8 cellular contexts compared by ENCODE assay signal in the genomic region with DNA sequence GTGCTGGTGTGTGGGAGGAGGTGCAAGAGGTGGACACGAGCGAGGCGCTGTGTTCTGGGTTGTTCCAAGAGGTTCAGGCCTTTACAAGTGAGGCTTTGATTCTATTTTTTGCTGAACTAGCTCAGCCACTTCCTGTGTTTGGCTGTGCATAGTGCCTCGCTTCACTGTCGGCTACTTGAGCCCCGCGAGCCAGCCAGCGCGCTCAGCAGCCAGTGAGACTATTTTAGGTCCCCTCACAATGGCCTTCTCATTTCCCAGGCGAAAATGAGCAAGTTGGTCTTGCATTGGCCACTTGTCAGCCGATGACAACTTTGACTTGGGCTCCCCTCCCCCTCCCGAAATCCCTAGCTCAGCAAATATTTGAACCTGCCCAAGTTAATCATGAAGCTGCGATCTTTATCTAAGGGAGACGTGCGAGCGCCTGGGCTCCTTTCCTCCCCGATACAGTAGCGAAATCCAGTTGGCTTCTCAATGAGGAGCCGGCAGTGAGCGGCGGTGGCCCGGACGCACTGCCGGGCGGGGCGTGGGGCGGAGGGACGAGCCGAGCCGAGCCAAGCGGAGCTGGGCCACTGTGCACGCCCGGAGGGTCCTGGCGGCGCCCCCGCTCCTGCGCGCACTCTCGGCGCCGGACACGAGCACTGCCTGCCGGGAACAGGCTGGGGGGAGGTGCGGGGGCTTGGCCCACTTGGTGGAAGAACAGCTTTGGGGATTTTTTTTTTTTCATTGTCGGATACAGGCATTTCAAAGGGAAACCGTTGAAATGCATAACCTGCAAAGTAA.
DNase-seq lines count a peak whose midpoint lies in the region; ATAC-seq and TF ChIP-seq lines count a peak whose summit lies in the region.

No MANE protein-coding gene starts in this region.

- H3K4me1 ChIP-seq in mucosa of descending colon (ENCODE audit: low read depth), result peaks cover 43% of the 10 kb centered on the region

- H3K36me3 Mint-ChIP-seq in stimulated activated naive B cell treated with anti-CD40 and anti-IgM and Interleukin-4, amounts not matched to agents 10 μg/mL and 1 μg/mL and 100 μg/mL, for 72 hours, result peaks cover 19 to 22% of the 10 kb centered on the region in 2 donors

- H3K9me3 ChIP-seq in mucosa of descending colon, result no peaks in the 10 kb centered on the region

- ATAC-seq in HG02642 (IDR thresholded peaks at IDR 0.05; ENCODE audit: poor library complexity, unreplicated experiment), result peak; percentile 77
- ATAC-seq in mucosa of descending colon, result peak; percentile 82
- ATAC-seq in stimulated activated naive B cell treated with anti-CD40 and anti-IgM and Interleukin-4, amounts not matched to agents 10 μg/mL and 1 μg/mL and 100 μg/mL, for 72 hours (replicated peaks), result peak; percentile 84 to 85

- intact Hi-C loops in mucosa of descending colon (cut with DNase I, micrococcal nuclease), result loop anchor here (2.0 to 10.0 kb wide), 2 partner anchors 173 to 177 kb away; no protein-coding TSS in a partner anchor

- DNase-seq in GM13977 (ENCODE audit: low spot score) (peak; percentile 82), NCI-H510A (lab: John Stamatoyannopoulos, UW) (peak; percentile 10), epithelial cell of proximal tubule (ENCODE audit: low read depth) (no peak), mucosa of descending colon (peak; percentile 76 to 80 (median 79)), NCI-H128 (lab: John Stamatoyannopoulos, UW; ENCODE audit: unreplicated experiment) (no peak)
- peak; percentile 57 for DNase-seq in activated T-cell treated with anti-CD3 and anti-CD28 coated beads, Interleukin-2, amount 50 U/mL, for 1 hour
- DNase-seq in stimulated activated naive B cell treated with anti-CD40 and anti-IgM and Interleukin-4, amounts not matched to agents 10 μg/mL and 1 μg/mL and 100 μg/mL, for 72 hours, result peak; percentile 13

- H3K27me3 Mint-ChIP-seq in stimulated activated naive B cell treated with anti-CD40 and anti-IgM and Interleukin-4, amounts not matched to agents 10 μg/mL and 1 μg/mL and 100 μg/mL, for 72 hours, result no peaks in the 10 kb centered on the region

- in situ Hi-C loops in GM13977 (cut with MboI; ENCODE audit: low pct_unique_long_range_greater_than_20kb, low sequenced_read_pairs, unreplicated experiment), result loop anchor here (5.0 to 25.0 kb wide), 3 partner anchors 169 to 424 kb away; no protein-coding TSS in a partner anchor

- TF ChIP-seq CTCF in GM13977 (IDR thresholded peaks at IDR 0.05; ENCODE audit: extremely low read depth, insufficient read depth, missing control alignments) (no peak), epithelial cell of proximal tubule (conservative IDR thresholded peaks at IDR 0.05; ENCODE audit: low read depth, low read length) (no peak), mucosa of descending colon (IDR thresholded peaks at IDR 0.05) (no peak)

- peak overlapping the region; percentile 65 for H3K27ac Mint-ChIP-seq in stimulated activated naive B cell treated with anti-CD40 and anti-IgM and Interleukin-4, amounts not matched to agents 10 μg/mL and 1 μg/mL and 100 μg/mL, for 72 hours

- H3K4me1 Mint-ChIP-seq in stimulated activated naive B cell treated with anti-CD40 and anti-IgM and Interleukin-4, amounts not matched to agents 10 μg/mL and 1 μg/mL and 100 μg/mL, for 72 hours, result peaks cover 24 to 40% of the 10 kb centered on the region in 2 donors

- no peaks in the 10 kb centered on the region for H3K36me3 ChIP-seq in mucosa of descending colon (ENCODE audit: low read depth)

- peak overlapping the region; percentile 77 to 83 for H3K4me3 Mint-ChIP-seq in stimulated activated naive B cell treated with anti-CD40 and anti-IgM and Interleukin-4, amounts not matched to agents 10 μg/mL and 1 μg/mL and 100 μg/mL, for 72 hours

- H3K9me3 Mint-ChIP-seq in stimulated activated naive B cell treated with anti-CD40 and anti-IgM and Interleukin-4, amounts not matched to agents 10 μg/mL and 1 μg/mL and 100 μg/mL, for 72 hours, result no peaks in the 10 kb centered on the region

- H3K4me3 ChIP-seq in epithelial cell of proximal tubule (ENCODE audit: low read depth, low read length), result peak overlapping the region; percentile 68
- H3K4me3 ChIP-seq in mucosa of descending colon, result peak overlapping the region; percentile 14

Comparison
In these comparisons a context has a peak if more than half of its experiments do, and no peak if none do; other contexts are left out.
1. DNase-seq: peak in GM13977 (single experiment), NCI-H510A (single experiment), activated T-cell treated with anti-CD3 and anti-CD28 coated beads, Interleukin-2, amount 50 U/mL, for 1 hour (single experiment), mucosa of descending colon (3 of 3) and stimulated activated naive B cell treated with anti-CD40 and anti-IgM and Interleukin-4, amounts not matched to agents 10 μg/mL and 1 μg/mL and 100 μg/mL, for 72 hours (single experiment); none in epithelial cell of proximal tubule (single experiment) and NCI-H128 (single experiment).
2. Peak in every context shown above with its lines, with median percentiles within 50 percentile points of each other: ATAC-seq.